ENCODE assay signal across 19 cellular contexts in the genomic region with DNA sequence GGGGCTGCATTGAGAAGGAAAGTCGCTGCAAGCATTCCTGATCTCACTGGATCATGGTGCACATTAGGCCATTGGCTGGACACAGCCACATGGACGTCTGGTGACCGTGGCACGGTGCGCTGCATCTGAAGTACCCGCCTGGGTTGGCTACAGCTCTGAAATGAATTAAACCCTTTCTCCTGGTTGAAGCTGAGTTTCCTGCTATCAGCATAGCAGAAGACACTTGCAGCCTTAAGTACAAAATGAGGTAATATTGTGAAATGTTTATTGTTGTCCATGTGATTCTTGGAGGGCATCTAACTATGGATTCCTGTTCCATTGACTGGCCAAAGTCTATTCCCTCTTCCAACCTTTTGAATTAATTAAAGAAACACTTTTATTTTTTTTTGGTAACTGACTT.
A peak's percentile ranks its signal among the peaks of the same experiment; 100 is the strongest.
DNase-seq lines count a peak whose midpoint lies in the region; ATAC-seq, FAIRE-seq and TF ChIP-seq lines count a peak whose summit lies in the region.
"Had no signal": no experiment of that assay in that cellular context is flagged by ENCODE, and none has a peak within 500 bp of the region (broad histone marks: within the 10 kb centered on the region; RNA-seq: fewer than 3 reads in every experiment).

No MANE protein-coding gene starts in this region.

- no peaks in the 10 kb centered on the region for H3K36me3 Mint-ChIP-seq in GM23338 (ENCODE audit: low read depth)
- H3K36me3 Mint-ChIP-seq: CD14-positive monocyte; CD8-positive, alpha-beta T cell had no signal

- FAIRE-seq in K562 (lab: Jason Lieb, UNC) (no peak), RCC 7860 (lab: Jason Lieb, UNC) (no peak)
- FAIRE-seq: A204.1, D721Med, G401.6, H54 had no signal

- H3K79me2 ChIP-seq in GM23338 (replicated peaks; ENCODE audit: insufficient read depth) (no peaks in the 10 kb centered on the region), K562 (ENCODE audit: control insufficient read depth, insufficient read depth, low read length) (no peaks in the 10 kb centered on the region)

- H3K9ac ChIP-seq in K562 (ENCODE audit: insufficient read depth in 1 of 2, low read depth in 2 of 2, low read length in 2 of 2): 0 out of 4 replicates have a peak overlapping the region, but pooled peaks of 1 of the 2 experiments have one; percentile 2

- no peak overlapping the region for H3K27ac Mint-ChIP-seq in GM23338
- H3K27ac Mint-ChIP-seq: CD14-positive monocyte; CD8-positive, alpha-beta T cell had no signal

- no peaks in the 10 kb centered on the region for H3K9me1 ChIP-seq in K562 (ENCODE audit: control insufficient read depth, insufficient read depth, low read length)

- intact Hi-C loops in K562 (cut with micrococcal nuclease): no loop called here

- H3K9me3 Mint-ChIP-seq in GM23338: peaks cover 9% of the 10 kb centered on the region; the same call in 1 of the 3 replicates

- TF ChIP-seq EP300 in K562 (IDR thresholded peaks at IDR 0.05; ENCODE audit: low read length): no peak

- TF ChIP-seq RAD21 in K562 (CRISPR knock-in tag; conservative IDR thresholded peaks at IDR 0.05 in 1 of 2, IDR thresholded peaks at IDR 0.05 in 1 of 2): no peak

- H3K9me2 ChIP-seq in GM23338 (ENCODE audit: insufficient read depth): peaks cover 7% of the 10 kb centered on the region; the same call in 1 of the 2 replicates

- H3K4me3 ChIP-seq in GM23338 (no peak overlapping the region), K562 (no peak overlapping the region)

- H3K36me3 ChIP-seq in GM23338 (ENCODE audit: insufficient read depth) (0 out of 2 replicates have a peak, but pooled peaks cover 3% of the 10 kb centered on the region), K562 (ENCODE audit: control insufficient read depth, insufficient read depth, low read length) (no peaks in the 10 kb centered on the region)
- H3K36me3 ChIP-seq: BE2C had no signal

- H3K4me1 Mint-ChIP-seq in GM23338: peaks cover 5% of the 10 kb centered on the region; the same call in 2 of the 3 replicates
- H3K4me1 Mint-ChIP-seq: CD14-positive monocyte had no signal

- TF ChIP-seq CTCF in GM23338 (conservative IDR thresholded peaks at IDR 0.05; ENCODE audit: low read depth in 2 of 2) (no peak), K562 (IDR thresholded peaks at IDR 0.05 in 2 of 3, conservative IDR thresholded peaks at IDR 0.05 in 1 of 3; ENCODE audit: insufficient read depth in 2 of 3, low read depth in 1 of 3, low read length in 3 of 3) (no peak)

- CTCF ChIA-PET in K562 (lab: Yijun Ruan, JAX; ENCODE audit: low intra/inter-chr PET ratio): no interaction called here

- H4K20me1 ChIP-seq in GM23338 (replicated peaks; ENCODE audit: insufficient read depth) (no peaks in the 10 kb centered on the region), K562 (replicated peaks; ENCODE audit: control insufficient read depth, insufficient read depth, low read length) (no peaks in the 10 kb centered on the region)

- H2AFZ ChIP-seq in GM23338 (0 out of 2 replicates have a peak overlapping the region, but pooled peaks have one; percentile 56), K562 (ENCODE audit: low read depth, low read length) (peak overlapping the region; percentile 48; the same call in 1 of the 2 replicates)

- POLR2A ChIA-PET in K562 (lab: Yijun Ruan, JAX): no interaction called here

- H3K27ac ChIP-seq in GM23338 (ENCODE audit: low read depth): no peak overlapping the region
- no peak overlapping the region for H3K27ac ChIP-seq in K562 (ENCODE audit: extremely low read depth, low read depth, low read length)

- no peak for TF ChIP-seq POLR2A in K562 (conservative IDR thresholded peaks at IDR 0.05)

- no peaks in the 10 kb centered on the region for H3K27me3 ChIP-seq in GM23338 (ENCODE audit: insufficient read depth)
- no peaks in the 10 kb centered on the region for H3K27me3 ChIP-seq in K562 (ENCODE audit: control insufficient read depth in 2 of 2, insufficient read depth in 2 of 2, low read length in 2 of 2)
- H3K27me3 ChIP-seq: BE2C had no signal

- H3K9me3 ChIP-seq in K562 (replicated peaks; ENCODE audit: control insufficient read depth, insufficient read depth, low read depth, low read length): 0 out of 2 replicates have a peak, but pooled peaks cover 2% of the 10 kb centered on the region
- H3K9me3 ChIP-seq: BE2C had no signal

- WGBS in K562 (ENCODE audit: insufficient coverage, low coverage, missing lambda C conversion rate): 78% methylated on average over 6 of the region's 6 CpGs

- no peak for DNase-seq in GM23338 (ENCODE audit: low spot score)
- DNase-seq in K562 (ENCODE audit: extremely low read depth in 1 of 4, low spot score in 3 of 4): no peak
- DNase-seq in left lobe of liver (ENCODE audit: low spot score): peak; percentile 74
- no peak for DNase-seq in RCC 7860 (ENCODE audit: low spot score)
- no peak for DNase-seq in inferior parietal cortex (ENCODE audit: extremely low spot score)
- DNase-seq: BE2C; CD8-positive, alpha-beta T cell; COR-L47; DMS153; DMS79 treated with DMSO at 0.1 percent for 48 hours; EL had no signal

- no peaks in the 10 kb centered on the region for H3K27me3 Mint-ChIP-seq in GM23338 (ENCODE audit: insufficient read depth, low read depth, poor library complexity)

- no peak overlapping the region for H3K4me3 Mint-ChIP-seq in GM23338
- H3K4me3 Mint-ChIP-seq: CD14-positive monocyte; CD8-positive, alpha-beta T cell had no signal

- in situ Hi-C loops in K562 (cut with MboI): no loop called here

- no peaks in the 10 kb centered on the region for H3F3A ChIP-seq in GM23338 (replicated peaks; ENCODE audit: low read depth)

- no peak overlapping the region for H3K4me2 ChIP-seq in GM23338
- no peak overlapping the region for H3K4me2 ChIP-seq in K562 (ENCODE audit: insufficient read depth, low read length)

- no peaks in the 10 kb centered on the region for H3K4me1 ChIP-seq in GM23338 (ENCODE audit: insufficient read depth)
- no peaks in the 10 kb centered on the region for H3K4me1 ChIP-seq in K562 (replicated peaks in 1 of 2; ENCODE audit: control insufficient read depth in 2 of 2, insufficient read depth in 2 of 2, low read length in 2 of 2)
- H3K4me1 ChIP-seq: BE2C had no signal

- no TSS peak for BruUV-seq in K562 (replicated peaks; lab: Mats Ljungman, UMichigan)

- no peak for ATAC-seq in GM23338
- ATAC-seq in K562: no peak; the same call in 2 of the 3 replicates
- ATAC-seq in left lobe of liver: peak; percentile 81
- ATAC-seq in HG02678 (IDR thresholded peaks at IDR 0.05; ENCODE audit: unreplicated experiment): no peak
- ATAC-seq in GM21423 (IDR thresholded peaks at IDR 0.05; ENCODE audit: unreplicated experiment): no peak
- ATAC-seq: CD8-positive, alpha-beta T cell; HCT116 had no signal

TF ChIP-seq in GM23338, 12 proteins besides CTCF, POLR2A, EP300 and RAD21 (continues in another document):
- TF ChIP-seq POLR2AphosphoS5 (IDR thresholded peaks at IDR 0.05; ENCODE audit: low read depth) (no peak), ZNF114 (CRISPR knock-in tag; IDR thresholded peaks at IDR 0.05) (no peak), EZH2phosphoT487 (IDR thresholded peaks at IDR 0.05; ENCODE audit: unreplicated experiment) (no peak), JUNB (IDR thresholded peaks at IDR 0.05; ENCODE audit: unreplicated experiment) (no peak), ETS1 (IDR thresholded peaks at IDR 0.05) (no peak)

TF ChIP-seq in K562, 482 proteins besides CTCF, POLR2A, EP300 and RAD21:
- TF ChIP-seq ZNF12 (CRISPR knock-in tag; IDR thresholded peaks at IDR 0.05): no peak
- no peak for TF ChIP-seq ZNF3 (CRISPR knock-in tag; IDR thresholded peaks at IDR 0.05)
- no peak for TF ChIP-seq MCM2 (IDR thresholded peaks at IDR 0.05; ENCODE audit: low read depth)
- TF ChIP-seq CEBPB (tag; IDR thresholded peaks at IDR 0.05): 0 out of 2 replicates have a peak, but pooled peaks have one; percentile 19
